11 cellular contexts compared by ENCODE assay signal in the genomic region with DNA sequence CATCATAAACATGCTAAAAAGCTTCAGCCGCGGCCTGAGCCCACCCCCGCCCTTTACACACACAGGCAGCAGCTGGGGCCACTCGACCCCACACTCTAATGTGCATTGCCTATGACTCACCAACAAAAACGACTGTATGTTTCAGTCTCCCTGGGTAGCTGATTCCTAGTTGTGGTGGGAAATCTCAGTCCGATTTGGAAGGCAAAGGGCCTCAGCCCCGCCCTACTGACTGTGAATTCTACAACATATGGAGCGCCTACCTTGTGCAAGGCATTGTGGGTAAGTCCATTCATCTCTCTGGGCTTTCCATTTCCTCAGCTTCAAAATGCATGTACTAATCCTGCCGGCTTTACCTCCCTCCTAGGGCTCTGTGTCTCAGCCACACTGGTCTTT.
A peak's percentile ranks its signal among the peaks of the same experiment; 100 is the strongest.
DNase-seq lines count a peak whose midpoint lies in the region; ATAC-seq, FAIRE-seq and TF ChIP-seq lines count a peak whose summit lies in the region.
"Had no signal": no experiment of that assay in that cellular context is flagged by ENCODE, and none has a peak within 500 bp of the region (broad histone marks: within the 10 kb centered on the region; RNA-seq: fewer than 3 reads in every experiment).

No MANE protein-coding gene starts in this region.

- no peaks in the 10 kb centered on the region for H3K9me3 Mint-ChIP-seq in WTC11
- no peaks in the 10 kb centered on the region for H3K9me3 Mint-ChIP-seq in naive thymus-derived CD4-positive, alpha-beta T cell
- H3K9me3 Mint-ChIP-seq: activated T-helper 1 cell treated with anti-CD3 and anti-CD28 coated beads, Interleukin-12 subunit alpha, Interleukin-12 subunit beta, Interleukin-2, Interleukin-4 antibody, amounts not matched to agents 30 ng/mL and 10 ng/mL and 1 ng/mL, durations not matched to agents 14 hours and 24 hours and 36 hours had no signal

- intact Hi-C loops in naive thymus-derived CD4-positive, alpha-beta T cell (cut with micrococcal nuclease), result no loop called here

- H3K27ac Mint-ChIP-seq in WTC11, result no peak overlapping the region
- H3K27ac Mint-ChIP-seq in naive thymus-derived CD4-positive, alpha-beta T cell, result no peak overlapping the region
- H3K27ac Mint-ChIP-seq: activated T-helper 1 cell treated with anti-CD3 and anti-CD28 coated beads, Interleukin-12 subunit alpha, Interleukin-12 subunit beta, Interleukin-2, Interleukin-4 antibody, amounts not matched to agents 30 ng/mL and 10 ng/mL and 1 ng/mL, durations not matched to agents 14 hours and 24 hours and 36 hours had no signal

- H3K27me3 Mint-ChIP-seq in WTC11 (ENCODE audit: low read depth), result peaks cover 15% of the 10 kb centered on the region
- peaks cover 0 to 4% (median 0%) of the 10 kb centered on the region in 5 donors for H3K27me3 Mint-ChIP-seq in naive thymus-derived CD4-positive, alpha-beta T cell

- no peaks in the 10 kb centered on the region for H3K9me1 ChIP-seq in keratinocyte (ENCODE audit: control insufficient read depth, extremely low read depth, insufficient read depth, low read length)

- H3K4me3 ChIP-seq in AG04449 (ENCODE audit: low read depth, low read length) (peak overlapping the region; percentile 30), keratinocyte (ENCODE audit: control insufficient read depth in 2 of 3, extremely low read depth in 1 of 3, insufficient read depth in 2 of 3, low read depth in 1 of 3, low read length in 3 of 3) (no peak overlapping the region)
- H3K4me3 ChIP-seq in naive thymus-derived CD4-positive, alpha-beta T cell (ENCODE audit: low read length), result no peak overlapping the region
- H3K4me3 ChIP-seq: BLaER1 had no signal

- no peaks in the 10 kb centered on the region for H3K79me2 ChIP-seq in keratinocyte (ENCODE audit: control insufficient read depth, insufficient read depth, low read length)

- H3K4me3 Mint-ChIP-seq in WTC11, result no peak overlapping the region
- H3K4me3 Mint-ChIP-seq in naive thymus-derived CD4-positive, alpha-beta T cell, result no peak overlapping the region
- H3K4me3 Mint-ChIP-seq: activated T-helper 1 cell treated with anti-CD3 and anti-CD28 coated beads, Interleukin-12 subunit alpha, Interleukin-12 subunit beta, Interleukin-2, Interleukin-4 antibody, amounts not matched to agents 30 ng/mL and 10 ng/mL and 1 ng/mL, durations not matched to agents 14 hours and 24 hours and 36 hours had no signal

- peaks cover 33% of the 10 kb centered on the region for H3K4me1 ChIP-seq in keratinocyte (ENCODE audit: control insufficient read depth, extremely low read depth, insufficient read depth, low read length)
- no peaks in the 10 kb centered on the region for H3K4me1 ChIP-seq in naive thymus-derived CD4-positive, alpha-beta T cell (ENCODE audit: control insufficient read depth in 2 of 2, insufficient read depth in 2 of 2, low read length in 2 of 2)
- H3K4me1 ChIP-seq: BLaER1 had no signal

- CTCF ChIA-PET in AG04449 (lab: Yijun Ruan, JAX), result interaction anchor here (0.7 to 26.8 kb wide), 17 partner anchors 8 to 827 kb away, joined by 3 to 970 read pairs (median 4); no protein-coding TSS in a partner anchor
- CTCF ChIA-PET in HEK293T (lab: Yijun Ruan, JAX), result interaction anchor here (0.5 to 7.1 kb wide), 30 partner anchors 8 to 538 kb away, joined by 3 to 82 read pairs (median 4); no protein-coding TSS in a partner anchor
- CTCF ChIA-PET in WTC11 (lab: Charles Lee), result interaction anchor here (0.6 to 2.7 kb wide), 26 partner anchors 9 to 428 kb away, joined by 3 to 30 read pairs (median 4); a partner anchor contains a TSS
- CTCF ChIA-PET in naive thymus-derived CD4-positive, alpha-beta T cell (lab: Charles Lee), result interaction anchor here (1.6 kb wide), 1 partner anchor 260 kb away, joined by 4 read pairs; no protein-coding TSS in a partner anchor

- peak overlapping the region; percentile 45 for H2AFZ ChIP-seq in keratinocyte (ENCODE audit: control insufficient read depth, low read length)

- dilution Hi-C loops in keratinocyte (cut with MboI; ENCODE audit: extremely low pct_ligation_motif_present, low sequenced_read_pairs), result no loop called here

- peak; percentile 18 for ATAC-seq in WTC11
- no peak for ATAC-seq in naive thymus-derived CD4-positive, alpha-beta T cell

- TF ChIP-seq CTCF in AG04449 (IDR thresholded peaks at IDR 0.05; ENCODE audit: insufficient read depth, low read length, missing control alignments) (no peak), WTC11 (IDR thresholded peaks at IDR 0.05) (no peak), keratinocyte (optimal IDR thresholded peaks at IDR 0.05 in 1 of 3, IDR thresholded peaks at IDR 0.05 in 1 of 3, conservative IDR thresholded peaks at IDR 0.05 in 1 of 3; ENCODE audit: extremely low read depth in 1 of 3, insufficient read depth in 2 of 3, low read length in 3 of 3) (no peak)

- no peaks in the 10 kb centered on the region for H4K20me1 ChIP-seq in keratinocyte (ENCODE audit: control insufficient read depth, extremely low read depth, insufficient read depth, low read length)

- H3K4me2 ChIP-seq in keratinocyte (ENCODE audit: control insufficient read depth, extremely low read depth, insufficient read depth, low read depth, low read length), result peak overlapping the region; percentile 45
- H3K4me2 ChIP-seq: BLaER1 had no signal

- H3K36me3 ChIP-seq in keratinocyte (ENCODE audit: control insufficient read depth in 2 of 2, extremely low read depth in 1 of 2, insufficient read depth in 2 of 2, low read length in 2 of 2), result no peaks in the 10 kb centered on the region
- H3K36me3 ChIP-seq in naive thymus-derived CD4-positive, alpha-beta T cell (ENCODE audit: control insufficient read depth in 2 of 3, insufficient read depth in 3 of 3, low read length in 3 of 3), result no peaks in the 10 kb centered on the region
- H3K36me3 ChIP-seq: BLaER1 had no signal

- H3K27me3 ChIP-seq in keratinocyte (ENCODE audit: control insufficient read depth, extremely low read depth, insufficient read depth, low read length), result no peaks in the 10 kb centered on the region
- H3K27me3 ChIP-seq in naive thymus-derived CD4-positive, alpha-beta T cell (ENCODE audit: control insufficient read depth in 2 of 2, insufficient read depth in 2 of 2, low read length in 2 of 2), result no peaks in the 10 kb centered on the region

- FAIRE-seq in keratinocyte (lab: Jason Lieb, UNC), result no peak

- H3K27ac ChIP-seq in keratinocyte (ENCODE audit: control insufficient read depth, insufficient read depth, low read length), result peak overlapping the region; percentile 58
- no peak overlapping the region for H3K27ac ChIP-seq in naive thymus-derived CD4-positive, alpha-beta T cell (ENCODE audit: low read depth, low read length)
- H3K27ac ChIP-seq: BLaER1 had no signal

- POLR2A ChIA-PET in AG04449 (lab: Yijun Ruan, JAX), result interaction anchor here (0.6 to 0.7 kb wide), 2 partner anchors 258 to 259 kb away, joined by 3 to 4 read pairs; no protein-coding TSS in a partner anchor
- POLR2A ChIA-PET in HEK293T (lab: Yijun Ruan, JAX), result interaction anchor here (0.6 to 2.0 kb wide), 13 partner anchors 9 to 271 kb away, joined by 3 to 11 read pairs (median 3); a partner anchor contains a TSS
- POLR2A ChIA-PET in WTC11 (lab: Charles Lee), result no interaction called here
- POLR2A ChIA-PET in naive thymus-derived CD4-positive, alpha-beta T cell (lab: Charles Lee), result no interaction called here

- DNase-seq in AG04449 (ENCODE audit: low read depth, low spot score) (no peak), HEK293T (ENCODE audit: extremely low spot score) (peak; percentile 44), WTC11 (ENCODE audit: low spot score) (no peak), keratinocyte (ENCODE audit: low read depth, low spot score) (no peak), cerebellar nuclear complex (lab: John Stamatoyannopoulos, UW) (no peak), LoVo (ENCODE audit: low spot score) (no peak)
- no peak for DNase-seq in activated naive CD4-positive, alpha-beta T cell (lab: John Stamatoyannopoulos, UW)
- DNase-seq in naive thymus-derived CD4-positive, alpha-beta T cell, result no peak
- DNase-seq: NK-92 treated with Interleukin-12 subunit alpha and Interleukin-12 subunit beta, amount 100 ng/mL, for 24 hours had no signal

- no peaks in the 10 kb centered on the region for H3K9me3 ChIP-seq in keratinocyte (ENCODE audit: control insufficient read depth, low read depth, low read length)
- no peaks in the 10 kb centered on the region for H3K9me3 ChIP-seq in naive thymus-derived CD4-positive, alpha-beta T cell (ENCODE audit: control insufficient read depth in 2 of 3, low read length in 3 of 3)
- H3K9me3 ChIP-seq: BLaER1 had no signal

- H3K4me1 Mint-ChIP-seq in WTC11, result peaks cover 18% of the 10 kb centered on the region
- H3K4me1 Mint-ChIP-seq in naive thymus-derived CD4-positive, alpha-beta T cell, result no peaks in the 10 kb centered on the region

- H3K9ac ChIP-seq in keratinocyte (ENCODE audit: control insufficient read depth, extremely low read depth, insufficient read depth, low read length), result peak overlapping the region; percentile 26
- H3K9ac ChIP-seq: BLaER1 had no signal

- no peaks in the 10 kb centered on the region for H3K36me3 Mint-ChIP-seq in WTC11
- no peaks in the 10 kb centered on the region for H3K36me3 Mint-ChIP-seq in naive thymus-derived CD4-positive, alpha-beta T cell

TF ChIP-seq in HEK293T, 16 proteins besides CTCF, POLR2A, EP300 and RAD21:
- no peak for TF ChIP-seq L3MBTL2 (conservative IDR thresholded peaks at IDR 0.05)

TF ChIP-seq in WTC11, 78 proteins besides CTCF, POLR2A, EP300 and RAD21 (continues in another document):
- TF ChIP-seq KAT7 (CRISPR knock-in tag; IDR thresholded peaks at IDR 0.05; ENCODE audit: borderline replicate concordance) (no peak), SMAD3 (CRISPR knock-in tag; IDR thresholded peaks at IDR 0.05; ENCODE audit: borderline replicate concordance) (no peak), MYBL2 (CRISPR knock-in tag; IDR thresholded peaks at IDR 0.05) (no peak), MXD4 (CRISPR knock-in tag; IDR thresholded peaks at IDR 0.05; ENCODE audit: borderline replicate concordance) (no peak)
- TF ChIP-seq, protein P1, sequence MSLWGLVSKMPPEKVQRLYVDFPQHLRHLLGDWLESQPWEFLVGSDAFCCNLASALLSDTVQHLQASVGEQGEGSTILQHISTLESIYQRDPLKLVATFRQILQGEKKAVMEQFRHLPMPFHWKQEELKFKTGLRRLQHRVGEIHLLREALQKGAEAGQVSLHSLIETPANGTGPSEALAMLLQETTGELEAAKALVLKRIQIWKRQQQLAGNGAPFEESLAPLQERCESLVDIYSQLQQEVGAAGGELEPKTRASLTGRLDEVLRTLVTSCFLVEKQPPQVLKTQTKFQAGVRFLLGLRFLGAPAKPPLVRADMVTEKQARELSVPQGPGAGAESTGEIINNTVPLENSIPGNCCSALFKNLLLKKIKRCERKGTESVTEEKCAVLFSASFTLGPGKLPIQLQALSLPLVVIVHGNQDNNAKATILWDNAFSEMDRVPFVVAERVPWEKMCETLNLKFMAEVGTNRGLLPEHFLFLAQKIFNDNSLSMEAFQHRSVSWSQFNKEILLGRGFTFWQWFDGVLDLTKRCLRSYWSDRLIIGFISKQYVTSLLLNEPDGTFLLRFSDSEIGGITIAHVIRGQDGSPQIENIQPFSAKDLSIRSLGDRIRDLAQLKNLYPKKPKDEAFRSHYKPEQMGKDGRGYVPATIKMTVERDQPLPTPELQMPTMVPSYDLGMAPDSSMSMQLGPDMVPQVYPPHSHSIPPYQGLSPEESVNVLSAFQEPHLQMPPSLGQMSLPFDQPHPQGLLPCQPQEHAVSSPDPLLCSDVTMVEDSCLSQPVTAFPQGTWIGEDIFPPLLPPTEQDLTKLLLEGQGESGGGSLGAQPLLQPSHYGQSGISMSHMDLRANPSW (CRISPR knock-in tag; conservative IDR thresholded peaks at IDR 0.05; ENCODE audit: low read depth), result no peak

Comparison
In these comparisons a context has a peak if more than half of its experiments do, and no peak if none do; other contexts are left out.
1. POLR2A ChIA-PET loops: an anchor here in AG04449 (0.6 to 0.7 kb wide) and HEK293T (0.6 to 2.0 kb wide); none called in WTC11 and naive thymus-derived CD4-positive, alpha-beta T cell.